18 cellular contexts compared by ENCODE assay signal in genomic region chrX:8484360-8484759, GRCh38. TPM values are rescaled to one million over a fixed set of nuclear protein-coding genes. Genes with fewer than 3 reads are reported as not detected.
A peak's percentile ranks its signal among the peaks of the same experiment; 100 is the strongest.
DNase-seq lines count a peak whose midpoint lies in the region; ATAC-seq and TF ChIP-seq lines count a peak whose summit lies in the region.
"Had no signal": no experiment of that assay in that cellular context is flagged by ENCODE, and none has a peak within 500 bp of the region (broad histone marks: within the 10 kb centered on the region; RNA-seq: fewer than 3 reads in every experiment).

No MANE protein-coding gene starts in this region.

- H3K27ac Mint-ChIP-seq in activated T-helper 1 cell treated with anti-CD3 and anti-CD28 coated beads, Interleukin-12 subunit alpha, Interleukin-12 subunit beta, Interleukin-2, Interleukin-4 antibody, amounts not matched to agents 30 ng/mL and 10 ng/mL and 1 ng/mL, durations not matched to agents 14 hours and 24 hours and 36 hours = no peak overlapping the region
- no peak overlapping the region for H3K27ac Mint-ChIP-seq in activated CD8-positive, alpha-beta memory T cell treated with anti-CD3 and anti-CD28 coated beads, Interleukin-2, amount 10 ng/mL, durations not matched to agents 7 days and 5 days
- H3K27ac Mint-ChIP-seq: CD8-positive, alpha-beta memory T cell had no signal

- intact Hi-C loops in gastrocnemius medialis (cut with DNase I; ENCODE audit: low total_unique reads) = no loop called here
- intact Hi-C loops in activated T-helper 1 cell treated with anti-CD3 and anti-CD28 coated beads, Interleukin-12 subunit alpha, Interleukin-12 subunit beta, Interleukin-2, Interleukin-4 antibody, amounts not matched to agents 30 ng/mL and 10 ng/mL and 1 ng/mL, durations not matched to agents 14 hours and 24 hours and 36 hours (cut with micrococcal nuclease) = no loop called here

- no peaks in the 10 kb centered on the region for H3K9me3 ChIP-seq in gastrocnemius medialis
- H3K9me3 ChIP-seq: BLaER1 treated with 17β-estradiol and CSF1 and Interleukin-3, amounts not matched to agents 10 nM and 100 nM; MG63 had no signal

- H3K4me3 ChIP-seq in gastrocnemius medialis = no peak overlapping the region
- H3K4me3 ChIP-seq: BLaER1 treated with 17β-estradiol and CSF1 and Interleukin-3, amounts not matched to agents 10 nM and 100 nM; MG63 had no signal

- H3K27ac ChIP-seq in gastrocnemius medialis = no peak overlapping the region
- no peak overlapping the region for H3K27ac ChIP-seq in caudate nucleus (ENCODE audit: low read depth, low read length)
- H3K27ac ChIP-seq: BLaER1 treated with 17β-estradiol and CSF1 and Interleukin-3, amounts not matched to agents 10 nM and 100 nM had no signal

- no peaks in the 10 kb centered on the region for H3K4me1 ChIP-seq in gastrocnemius medialis
- H3K4me1 ChIP-seq: BLaER1 treated with 17β-estradiol and CSF1 and Interleukin-3, amounts not matched to agents 10 nM and 100 nM had no signal

- in situ Hi-C loops in gastrocnemius medialis (cut with MboI; ENCODE audit: low sequenced_read_pairs in 4 of 4) = no loop called here

- H3K4me1 Mint-ChIP-seq in activated T-helper 1 cell treated with anti-CD3 and anti-CD28 coated beads, Interleukin-12 subunit alpha, Interleukin-12 subunit beta, Interleukin-2, Interleukin-4 antibody, amounts not matched to agents 30 ng/mL and 10 ng/mL and 1 ng/mL, durations not matched to agents 14 hours and 24 hours and 36 hours (ENCODE audit: low read depth) = no peaks in the 10 kb centered on the region
- H3K4me1 Mint-ChIP-seq in activated CD8-positive, alpha-beta memory T cell treated with anti-CD3 and anti-CD28 coated beads, Interleukin-2, amount 10 ng/mL, durations not matched to agents 7 days and 5 days = no peaks in the 10 kb centered on the region
- H3K4me1 Mint-ChIP-seq: CD8-positive, alpha-beta memory T cell had no signal

- TF ChIP-seq CTCF in gastrocnemius medialis (IDR thresholded peaks at IDR 0.05 in 4 of 5, conservative IDR thresholded peaks at IDR 0.05 in 1 of 5) = no peak

- DNase-seq in NCI-H2081 (lab: John Stamatoyannopoulos, UW) = peak; percentile 9 to 42
- DNase-seq in NCI-H2081 treated with DMSO at 0.1 percent for 48 hours (lab: John Stamatoyannopoulos, UW) = no peak
- peak; percentile 7 for DNase-seq in NCI-H128 (lab: John Stamatoyannopoulos, UW; ENCODE audit: unreplicated experiment)
- DNase-seq in NCI-H2171 treated with DMSO at 0.1 percent for 48 hours (lab: John Stamatoyannopoulos, UW) = peak; percentile 37
- peak; percentile 17 to 20 for DNase-seq in gastrocnemius medialis
- no peak for DNase-seq in activated T-helper 1 cell treated with anti-CD3 and anti-CD28 coated beads, Interleukin-12 subunit alpha, Interleukin-12 subunit beta, Interleukin-2, Interleukin-4 antibody, amounts not matched to agents 30 ng/mL and 10 ng/mL and 1 ng/mL, durations not matched to agents 14 hours and 24 hours and 36 hours (ENCODE audit: low spot score)
- no peak for DNase-seq in caudate nucleus (lab: John Stamatoyannopoulos, UW)
- DNase-seq in activated CD8-positive, alpha-beta memory T cell treated with anti-CD3 and anti-CD28 coated beads, Interleukin-2, amount 10 ng/mL, durations not matched to agents 7 days and 5 days = no peak
- DNase-seq: CD8-positive, alpha-beta memory T cell; HCEC 1CT; IMR-90; Karpas-422; MG63; NCI-H1436; NCI-H524; SIG-M5 had no signal

- H3K36me3 Mint-ChIP-seq in activated T-helper 1 cell treated with anti-CD3 and anti-CD28 coated beads, Interleukin-12 subunit alpha, Interleukin-12 subunit beta, Interleukin-2, Interleukin-4 antibody, amounts not matched to agents 30 ng/mL and 10 ng/mL and 1 ng/mL, durations not matched to agents 14 hours and 24 hours and 36 hours (ENCODE audit: low read depth) = no peaks in the 10 kb centered on the region
- no peaks in the 10 kb centered on the region for H3K36me3 Mint-ChIP-seq in activated CD8-positive, alpha-beta memory T cell treated with anti-CD3 and anti-CD28 coated beads, Interleukin-2, amount 10 ng/mL, durations not matched to agents 7 days and 5 days
- H3K36me3 Mint-ChIP-seq: CD8-positive, alpha-beta memory T cell had no signal

- H3K36me3 ChIP-seq in gastrocnemius medialis = no peaks in the 10 kb centered on the region
- H3K36me3 ChIP-seq: BLaER1 treated with 17β-estradiol and CSF1 and Interleukin-3, amounts not matched to agents 10 nM and 100 nM; MG63 had no signal

- H3K4me3 Mint-ChIP-seq in activated T-helper 1 cell treated with anti-CD3 and anti-CD28 coated beads, Interleukin-12 subunit alpha, Interleukin-12 subunit beta, Interleukin-2, Interleukin-4 antibody, amounts not matched to agents 30 ng/mL and 10 ng/mL and 1 ng/mL, durations not matched to agents 14 hours and 24 hours and 36 hours = no peak overlapping the region
- no peak overlapping the region for H3K4me3 Mint-ChIP-seq in activated CD8-positive, alpha-beta memory T cell treated with anti-CD3 and anti-CD28 coated beads, Interleukin-2, amount 10 ng/mL, durations not matched to agents 7 days and 5 days
- H3K4me3 Mint-ChIP-seq: CD8-positive, alpha-beta memory T cell had no signal

- CTCF ChIA-PET in activated CD8-positive, alpha-beta memory T cell treated with anti-CD3 and anti-CD28 coated beads, Interleukin-2, amount 10 ng/mL, durations not matched to agents 7 days and 5 days (lab: Charles Lee) = no interaction called here

- peak; percentile 86 for ATAC-seq in gastrocnemius medialis
- ATAC-seq in activated CD8-positive, alpha-beta memory T cell treated with anti-CD3 and anti-CD28 coated beads, Interleukin-2, amount 10 ng/mL, durations not matched to agents 7 days and 5 days = no peak

- H3K27me3 Mint-ChIP-seq in activated T-helper 1 cell treated with anti-CD3 and anti-CD28 coated beads, Interleukin-12 subunit alpha, Interleukin-12 subunit beta, Interleukin-2, Interleukin-4 antibody, amounts not matched to agents 30 ng/mL and 10 ng/mL and 1 ng/mL, durations not matched to agents 14 hours and 24 hours and 36 hours (ENCODE audit: insufficient read depth) = no peaks in the 10 kb centered on the region
- H3K27me3 Mint-ChIP-seq in activated CD8-positive, alpha-beta memory T cell treated with anti-CD3 and anti-CD28 coated beads, Interleukin-2, amount 10 ng/mL, durations not matched to agents 7 days and 5 days = no peaks in the 10 kb centered on the region

- H3K9me3 Mint-ChIP-seq in activated T-helper 1 cell treated with anti-CD3 and anti-CD28 coated beads, Interleukin-12 subunit alpha, Interleukin-12 subunit beta, Interleukin-2, Interleukin-4 antibody, amounts not matched to agents 30 ng/mL and 10 ng/mL and 1 ng/mL, durations not matched to agents 14 hours and 24 hours and 36 hours = no peaks in the 10 kb centered on the region
- no peaks in the 10 kb centered on the region for H3K9me3 Mint-ChIP-seq in activated CD8-positive, alpha-beta memory T cell treated with anti-CD3 and anti-CD28 coated beads, Interleukin-2, amount 10 ng/mL, durations not matched to agents 7 days and 5 days (ENCODE audit: low read depth)

- no peak for TF ChIP-seq POLR2A in gastrocnemius medialis (IDR thresholded peaks at IDR 0.05)

- H3K27me3 ChIP-seq in gastrocnemius medialis = no peaks in the 10 kb centered on the region
- H3K27me3 ChIP-seq: BLaER1 treated with 17β-estradiol and CSF1 and Interleukin-3, amounts not matched to agents 10 nM and 100 nM; MG63 had no signal

RNA-seq across cellular contexts. Expression of gene VCX3B, which starts 19.7 kb away (rescaled TPM):
- total RNA-seq in gastrocnemius medialis = not detected
- total RNA-seq in activated T-helper 1 cell treated with anti-CD3 and anti-CD28 coated beads, Interleukin-12 subunit alpha, Interleukin-12 subunit beta, Interleukin-2, Interleukin-4 antibody, amounts not matched to agents 30 ng/mL and 10 ng/mL and 1 ng/mL, durations not matched to agents 14 hours and 24 hours and 36 hours = not detected in 2 replicates
- not detected for total RNA-seq in activated CD8-positive, alpha-beta memory T cell treated with anti-CD3 and anti-CD28 coated beads, Interleukin-2, amount 10 ng/mL, durations not matched to agents 7 days and 5 days
- total RNA-seq: CD8-positive, alpha-beta memory T cell; IMR-90; T-helper 1 cell treated with Interleukin-12 subunit alpha and Interleukin-12 subunit beta and Interleukin-4 antibody, amounts not matched to agents 30 ng/mL and 1 ng/mL, for 36 hours had no signal

Comparison
In these comparisons a context has a peak if more than half of its experiments do, and no peak if none do; other contexts are left out.
1. DNase-seq: peak in NCI-H2081 (2 of 2), NCI-H128 (single experiment), NCI-H2171 treated with DMSO at 0.1 percent for 48 hours (single experiment) and gastrocnemius medialis (2 of 2); none in NCI-H2081 treated with DMSO at 0.1 percent for 48 hours (single experiment), activated T-helper 1 cell treated with anti-CD3 and anti-CD28 coated beads, Interleukin-12 subunit alpha, Interleukin-12 subunit beta, Interleukin-2, Interleukin-4 antibody, amounts not matched to agents 30 ng/mL and 10 ng/mL and 1 ng/mL, durations not matched to agents 14 hours and 24 hours and 36 hours (single experiment), caudate nucleus (0 of 61) and activated CD8-positive, alpha-beta memory T cell treated with anti-CD3 and anti-CD28 coated beads, Interleukin-2, amount 10 ng/mL, durations not matched to agents 7 days and 5 days (single experiment).